ENCODE assay signal across 25 cellular contexts in genomic region chr14:71967709-71968108, GRCh38. TPM values are rescaled to one million over a fixed set of nuclear protein-coding genes. Genes with fewer than 3 reads are reported as not detected.
A peak's percentile ranks its signal among the peaks of the same experiment; 100 is the strongest.
DNase-seq lines count a peak whose midpoint lies in the region; ATAC-seq, FAIRE-seq and TF ChIP-seq lines count a peak whose summit lies in the region.
"Had no signal": no experiment of that assay in that cellular context is flagged by ENCODE, and none has a peak within 500 bp of the region (broad histone marks: within the 10 kb centered on the region; RNA-seq: fewer than 3 reads in every experiment).

No MANE protein-coding gene starts in this region.

- no peak for FAIRE-seq in GM12878 (lab: Jason Lieb, UNC)

- peaks cover 29% of the 10 kb centered on the region for H3K27me3 Mint-ChIP-seq in activated CD4-positive, alpha-beta T cell treated with anti-CD3 and anti-CD28 coated beads for 36 hours
- peaks cover 2% of the 10 kb centered on the region for H3K27me3 Mint-ChIP-seq in activated naive CD4-positive, alpha-beta T cell treated with anti-CD3 and anti-CD28 coated beads, Interleukin-2, amount 50 U/mL, for 24 hours
- peaks cover 43% of the 10 kb centered on the region for H3K27me3 Mint-ChIP-seq in stimulated activated naive CD8-positive, alpha-beta T cell treated with anti-CD3 and anti-CD28 coated beads, Interleukin-15, amount 100 ng/mL, for 72 hours

- in situ Hi-C loops in GM12878 (cut with MboI) = no loop called here

- 0 out of 2 replicates have a peak overlapping the region, but pooled peaks have one; percentile 17 for H3K4me3 ChIP-seq in GM12878
- H3K4me3 ChIP-seq: BLaER1, GM23338, HAP-1 had no signal

- intact Hi-C loops in activated CD4-positive, alpha-beta T cell treated with anti-CD3 and anti-CD28 coated beads for 36 hours (cut with DNase I, micrococcal nuclease) = loop anchor here in 1 of 2 experiments (1.0 to 2.0 kb wide), 2 partner anchors 35 to 82 kb away; partner anchors contain the start of gene RGS6
- intact Hi-C loops in GM12878 (cut with micrococcal nuclease; ENCODE audit: unreplicated experiment) = loop anchor here (2.0 kb wide), 1 partner anchor 35 kb away; the partner anchor contains the start of gene RGS6

- no peaks in the 10 kb centered on the region for H3K36me3 Mint-ChIP-seq in activated CD4-positive, alpha-beta T cell treated with anti-CD3 and anti-CD28 coated beads for 36 hours (ENCODE audit: low read depth)
- peaks cover 2% of the 10 kb centered on the region for H3K36me3 Mint-ChIP-seq in activated naive CD4-positive, alpha-beta T cell treated with anti-CD3 and anti-CD28 coated beads, Interleukin-2, amount 50 U/mL, for 24 hours

- TF ChIP-seq CTCF in GM12878 (IDR thresholded peaks at IDR 0.05 in 2 of 3, conservative IDR thresholded peaks at IDR 0.05 in 1 of 3; ENCODE audit: control insufficient read depth in 2 of 3, extremely low read depth in 1 of 3, insufficient read depth in 1 of 3, low read depth in 3 of 3, low read length in 3 of 3) = no peak

- peaks cover 14% of the 10 kb centered on the region for H3K4me1 Mint-ChIP-seq in activated CD4-positive, alpha-beta T cell treated with anti-CD3 and anti-CD28 coated beads for 36 hours
- H3K4me1 Mint-ChIP-seq in activated naive CD4-positive, alpha-beta T cell treated with anti-CD3 and anti-CD28 coated beads, Interleukin-2, amount 50 U/mL, for 24 hours = peaks cover 4% of the 10 kb centered on the region
- H3K4me1 Mint-ChIP-seq in stimulated activated naive CD8-positive, alpha-beta T cell treated with anti-CD3 and anti-CD28 coated beads, Interleukin-15, amount 100 ng/mL, for 72 hours = peaks cover 6% of the 10 kb centered on the region
- H3K4me1 Mint-ChIP-seq: GM23338 had no signal

- peak; percentile 89 for ATAC-seq in activated CD4-positive, alpha-beta T cell treated with anti-CD3 and anti-CD28 coated beads for 36 hours
- peak; percentile 79 for ATAC-seq in GM12878
- ATAC-seq in stimulated activated naive CD8-positive, alpha-beta T cell treated with anti-CD3 and anti-CD28 coated beads, Interleukin-15, amount 100 ng/mL, for 72 hours = peak; percentile 91
- ATAC-seq: GM23338 had no signal

- no peaks in the 10 kb centered on the region; the same call in 2 of the 3 replicates for H3K9me3 ChIP-seq in GM12878 (replicated peaks; ENCODE audit: control insufficient read depth, insufficient read depth, low read length)
- H3K9me3 ChIP-seq: BLaER1, HAP-1 had no signal

- peak overlapping the region; percentile 38 for H3K4me3 Mint-ChIP-seq in activated CD4-positive, alpha-beta T cell treated with anti-CD3 and anti-CD28 coated beads for 36 hours
- H3K4me3 Mint-ChIP-seq in activated naive CD4-positive, alpha-beta T cell treated with anti-CD3 and anti-CD28 coated beads, Interleukin-2, amount 50 U/mL, for 24 hours = peak overlapping the region; percentile 19
- peak overlapping the region; percentile 55 to 79 for H3K4me3 Mint-ChIP-seq in stimulated activated naive CD8-positive, alpha-beta T cell treated with anti-CD3 and anti-CD28 coated beads, Interleukin-15, amount 100 ng/mL, for 72 hours
- H3K4me3 Mint-ChIP-seq: CD4-positive, alpha-beta T cell; GM23338 had no signal

- peaks cover 13% of the 10 kb centered on the region for H3K4me1 ChIP-seq in GM12878 (ENCODE audit: control insufficient read depth, insufficient read depth, low read length)
- H3K4me1 ChIP-seq: BLaER1, HAP-1 had no signal

- no peak for TF ChIP-seq RAD21 in GM12878 (IDR thresholded peaks at IDR 0.05; ENCODE audit: insufficient read depth, low read depth, low read length)

- peak; percentile 54 to 62; a peak in 1 of 4 replicates for TF ChIP-seq EP300 in GM12878 (IDR thresholded peaks at IDR 0.05; ENCODE audit: borderline replicate concordance in 1 of 2, control insufficient read depth in 1 of 2, low read depth in 2 of 2, low read length in 2 of 2)

- CTCF ChIA-PET in activated CD4-positive, alpha-beta T cell treated with anti-CD3 and anti-CD28 coated beads for 36 hours (lab: Charles Lee) = no interaction called here
- CTCF ChIA-PET in GM12878 (lab: Yijun Ruan, JAX) = interaction anchor here (0.6 to 2.2 kb wide), 6 partner anchors 11 to 71 kb away, joined by 3 to 14 read pairs (median 3); partner anchors contain the start of gene RGS6

- SMC1A ChIA-PET in GM12878 (lab: Charles Lee; ENCODE audit: uncharacterized antibody, unreplicated experiment) = interaction anchor here (0.7 to 2.4 kb wide), 15 partner anchors 9 to 111 kb away, joined by 3 to 21 read pairs (median 5); partner anchors contain the start of gene RGS6

- WGBS in GM12878 (ENCODE audit: insufficient coverage, insufficient replicate concordance, low lambda C conversion rate, missing lambda C conversion rate) = 5% methylated on average over 1 of the region's 1 CpG

- H3K27ac ChIP-seq in GM12878 (ENCODE audit: control insufficient read depth, insufficient read depth) = peak overlapping the region; percentile 75
- H3K27ac ChIP-seq: 22Rv1, BLaER1, RWPE1 had no signal

- no peaks in the 10 kb centered on the region for H4K20me1 ChIP-seq in GM12878 (ENCODE audit: control insufficient read depth, insufficient read depth)
- H4K20me1 ChIP-seq: BLaER1 had no signal

- no peaks in the 10 kb centered on the region for H3K27me3 ChIP-seq in GM12878 (replicated peaks in 1 of 2; ENCODE audit: control insufficient read depth in 2 of 2, insufficient read depth in 2 of 2, low read length in 1 of 2)
- H3K27me3 ChIP-seq: BLaER1 had no signal

- TF ChIP-seq POLR2A in GM12878 (IDR thresholded peaks at IDR 0.05; ENCODE audit: low read depth, low read length) = no peak

- no peak overlapping the region for H3K9ac ChIP-seq in GM12878 (ENCODE audit: control insufficient read depth, insufficient read depth, low read length)
- H3K9ac ChIP-seq: BLaER1 had no signal

- peak overlapping the region; percentile 14 for H2AFZ ChIP-seq in GM12878 (ENCODE audit: control insufficient read depth, low read depth, low read length)
- H2AFZ ChIP-seq: GM23338 had no signal

- no peaks in the 10 kb centered on the region for H3K36me3 ChIP-seq in GM12878 (ENCODE audit: control insufficient read depth in 2 of 2, insufficient read depth in 2 of 2, low read length in 1 of 2)
- H3K36me3 ChIP-seq: BLaER1, HAP-1 had no signal

- peak overlapping the region; percentile 78 for H3K27ac Mint-ChIP-seq in activated CD4-positive, alpha-beta T cell treated with anti-CD3 and anti-CD28 coated beads for 36 hours
- no peak overlapping the region for H3K27ac Mint-ChIP-seq in activated naive CD4-positive, alpha-beta T cell treated with anti-CD3 and anti-CD28 coated beads, Interleukin-2, amount 50 U/mL, for 24 hours
- H3K27ac Mint-ChIP-seq in stimulated activated naive CD8-positive, alpha-beta T cell treated with anti-CD3 and anti-CD28 coated beads, Interleukin-15, amount 100 ng/mL, for 72 hours = peak overlapping the region; percentile 69 to 87
- H3K27ac Mint-ChIP-seq: CD4-positive, alpha-beta T cell; GM23338 had no signal

- no peak for DNase-seq in activated CD4-positive, alpha-beta T cell treated with anti-CD3 and anti-CD28 coated beads for 36 hours
- DNase-seq in activated CD4-positive, alpha-beta T cell treated with anti-CD3 and anti-CD28 coated beads for 4 hours = no peak
- DNase-seq in activated naive CD4-positive, alpha-beta T cell treated with Interleukin-2 at 50 U/mL for 16 hours = no peak
- DNase-seq in GM12878 (ENCODE audit: low read depth, low spot score) = no peak
- DNase-seq in stimulated activated naive CD8-positive, alpha-beta T cell treated with anti-CD3 and anti-CD28 coated beads, Interleukin-15, amount 100 ng/mL, for 72 hours = no peak
- no peak for DNase-seq in NCI-H510A treated with DMSO at 0.1 percent for 48 hours (lab: John Stamatoyannopoulos, UW)
- DNase-seq in anterior cingulate cortex (lab: John Stamatoyannopoulos, UW) = no peak
- DNase-seq: ACHN; CD4-positive, alpha-beta T cell; COR-L47; DMS79 treated with DMSO at 0.1 percent for 48 hours; KBM-7; MM.1S; NCI-H1048; NCI-H1417 treated with DMSO at 0.1 percent for 48 hours; NCI-H187 treated with DMSO at 0.1 percent for 48 hours; NCI-H2107; SHP77 treated with DMSO at 0.1 percent for 48 hours had no signal

- BruUV-seq in GM12878 (replicated peaks; lab: Mats Ljungman, UMichigan) = no TSS peak

- H3K9me3 Mint-ChIP-seq in activated CD4-positive, alpha-beta T cell treated with anti-CD3 and anti-CD28 coated beads for 36 hours (ENCODE audit: low read depth) = no peaks in the 10 kb centered on the region
- H3K9me3 Mint-ChIP-seq in activated naive CD4-positive, alpha-beta T cell treated with anti-CD3 and anti-CD28 coated beads, Interleukin-2, amount 50 U/mL, for 24 hours = no peaks in the 10 kb centered on the region
- H3K9me3 Mint-ChIP-seq in stimulated activated naive CD8-positive, alpha-beta T cell treated with anti-CD3 and anti-CD28 coated beads, Interleukin-15, amount 100 ng/mL, for 72 hours = peaks cover 9 to 11% of the 10 kb centered on the region in 2 donors
- H3K9me3 Mint-ChIP-seq: CD4-positive, alpha-beta T cell had no signal

- POLR2A ChIA-PET in activated CD4-positive, alpha-beta T cell treated with anti-CD3 and anti-CD28 coated beads for 36 hours (lab: Charles Lee) = no interaction called here
- POLR2A ChIA-PET in GM12878 (lab: Charles Lee) = interaction anchor here (0.6 to 1.1 kb wide), 6 partner anchors 9 to 171 kb away, joined by 3 to 6 read pairs (median 4); no protein-coding TSS in a partner anchor

- H3K79me2 ChIP-seq in GM12878 (ENCODE audit: control insufficient read depth, insufficient read depth, low read length) = no peaks in the 10 kb centered on the region

- RAD21 ChIA-PET in GM12878 (lab: Charles Lee; ENCODE audit: unreplicated experiment) = interaction anchor here (0.7 to 2.4 kb wide), 6 partner anchors 10 to 509 kb away, joined by 3 to 14 read pairs (median 5); partner anchors contain the start of gene RGS6

- peak overlapping the region; percentile 5; the same call in 1 of the 2 replicates for H3K4me2 ChIP-seq in GM12878 (ENCODE audit: control insufficient read depth, insufficient read depth)
- H3K4me2 ChIP-seq: BLaER1, GM23338 had no signal

RNA-seq across cellular contexts. Expression of gene RGS6, which starts 35.5 kb away (rescaled TPM):
- total RNA-seq in activated CD4-positive, alpha-beta T cell treated with anti-CD3 and anti-CD28 coated beads for 36 hours = under 1 TPM; 0.39 to 0.57 TPM
- total RNA-seq in GM12878 (2013; cell fraction: nucleolus; rRNA removed) = 130 and 147 TPM in 2 replicates
- total RNA-seq in GM12878 (2014; rRNA removed) (10.0 and 11.0 TPM in 2 replicates), GM12878 (2014; rRNA removed; fragmentation: Illumina TruSeq; extraction: Trizol) (16.8 and 18.1 TPM in 2 replicates), GM12878 (2021) (14.9 and 16.9 TPM in 2 replicates)
- 2.7 TPM for polyA plus RNA-seq in GM12878 (2011; ENCODE audit: low read depth)
- polyA plus RNA-seq in GM12878 (2011; rRNA removed) (8.8 and 13.8 TPM in 2 replicates), GM12878 (2014; fragmentation: Illumina TruSeq; extraction: Trizol) (16.4 and 23.7 TPM in 2 replicates), GM12878 (2014; fragmentation: Nextera tagmentation; extraction: Ambion mirVana) (1 to 10 TPM; 3.9 to 4.7 TPM), GM12878 (2014; rRNA removed) (10.3 and 13.6 TPM in 2 replicates), GM12878 (2016; fragmentation: Nextera tagmentation; extraction: Ambion mirVana) (10 to 100 TPM; 11.3 to 13.5 TPM)
- polyA plus RNA-seq in GM12878 (2011; cell fraction: cytosol; rRNA removed) = 3.9 and 4.2 TPM in 2 replicates
- polyA plus RNA-seq in GM12878 (2011; cell fraction: nucleus; rRNA removed) = 17.2 and 20.4 TPM in 2 replicates
- polyA plus RNA-seq in GM12878 (2012) = 3.4 and 4.9 TPM in 2 replicates
- polyA minus RNA-seq in GM12878 (2011; rRNA and poly(A)+ RNA removed) = 8.8 and 9.4 TPM in 2 replicates
- 3.0 and 5.3 TPM in 2 replicates for polyA minus RNA-seq in GM12878 (2011; cell fraction: cytosol; rRNA and poly(A)+ RNA removed)
- polyA minus RNA-seq in GM12878 (2011; cell fraction: nucleus; rRNA and poly(A)+ RNA removed) = 19.8 and 25.5 TPM in 2 replicates
- total RNA-seq: CD4-positive, alpha-beta T cell; HT1080 had no signal

Comparison
In these comparisons a context has a peak if more than half of its experiments do, and no peak if none do; other contexts are left out.
1. RNA of gene RGS6, which starts 35.5 kb away (total RNA-seq): 10.0 to 147 TPM in GM12878; 0.39 to 0.57 TPM in activated CD4-positive, alpha-beta T cell treated with anti-CD3 and anti-CD28 coated beads for 36 hours; every median in the first group is over 4 times any median in the second.
2. Peak in every context shown above with its lines, with median percentiles within 50 percentile points of each other: ATAC-seq and H3K4me3 Mint-ChIP-seq.